1 cellular context compared by ENCODE assay signal in genomic region chr20:63863798-63864544, GRCh38.
A peak's percentile ranks its signal among the peaks of the same experiment; 100 is the strongest.
TF ChIP-seq lines count a peak whose summit lies in the region.

No MANE protein-coding gene starts in this region.

TF ChIP-seq in K562, 482 proteins besides CTCF, POLR2A, EP300 and RAD21 (continued from another document and continues in another):
- TF ChIP-seq SFPQ (IDR thresholded peaks at IDR 0.05; ENCODE audit: low read depth, low read length) = no peak
- no peak for TF ChIP-seq RNF219 (CRISPR knock-in tag; IDR thresholded peaks at IDR 0.05)
- TF ChIP-seq ZNF354B (CRISPR knock-in tag; IDR thresholded peaks at IDR 0.05) = no peak
- no peak for TF ChIP-seq SNRNP70 (optimal IDR thresholded peaks at IDR 0.05; ENCODE audit: low read depth, low read length)
- TF ChIP-seq SRSF9 (IDR thresholded peaks at IDR 0.05; ENCODE audit: borderline replicate concordance, low read depth, low read length) = no peak
- TF ChIP-seq ADNP (tag; IDR thresholded peaks at IDR 0.05) = no peak
- TF ChIP-seq, protein P1, sequence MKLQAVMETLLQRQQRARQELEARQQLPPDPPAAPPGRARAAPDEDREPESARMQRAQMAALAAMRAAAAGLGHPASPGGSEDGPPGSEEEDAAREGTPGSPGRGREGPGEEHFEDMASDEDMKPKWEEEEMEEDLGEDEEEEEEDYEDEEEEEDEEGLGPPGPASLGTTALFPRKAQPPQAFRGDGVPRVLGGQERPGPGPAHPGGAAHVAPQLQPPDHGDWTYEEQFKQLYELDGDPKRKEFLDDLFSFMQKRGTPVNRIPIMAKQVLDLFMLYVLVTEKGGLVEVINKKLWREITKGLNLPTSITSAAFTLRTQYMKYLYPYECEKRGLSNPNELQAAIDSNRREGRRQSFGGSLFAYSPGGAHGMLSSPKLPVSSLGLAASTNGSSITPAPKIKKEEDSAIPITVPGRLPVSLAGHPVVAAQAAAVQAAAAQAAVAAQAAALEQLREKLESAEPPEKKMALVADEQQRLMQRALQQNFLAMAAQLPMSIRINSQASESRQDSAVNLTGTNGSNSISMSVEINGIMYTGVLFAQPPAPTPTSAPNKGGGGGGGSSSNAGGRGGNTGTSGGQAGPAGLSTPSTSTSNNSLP (IDR thresholded peaks at IDR 0.05; ENCODE audit: borderline replicate concordance, low read depth, low read length) = no peak
- TF ChIP-seq ZNF75A (CRISPR knock-in tag; IDR thresholded peaks at IDR 0.05) = no peak
- TF ChIP-seq CEBPB (tag; IDR thresholded peaks at IDR 0.05) = no peak
- TF ChIP-seq SP1 (CRISPR knock-in tag; IDR thresholded peaks at IDR 0.05) = peak; percentile 66
- TF ChIP-seq DNMT1 (IDR thresholded peaks at IDR 0.05) = no peak
- TF ChIP-seq BRD9 (IDR thresholded peaks at IDR 0.05; ENCODE audit: low read depth, partially characterized antibody) = no peak
- no peak for TF ChIP-seq FOSL1 (tag; conservative IDR thresholded peaks at IDR 0.05)
- TF ChIP-seq KDM4B (IDR thresholded peaks at IDR 0.05; ENCODE audit: borderline replicate concordance in 2 of 2, low read depth in 1 of 2) = 0 out of 4 replicates have a peak, but pooled peaks of 1 of the 2 experiments have one; percentile 62
- no peak for TF ChIP-seq SLC30A9 (CRISPR knock-in tag; IDR thresholded peaks at IDR 0.05)
- no peak for TF ChIP-seq RBM22 (IDR thresholded peaks at IDR 0.05; ENCODE audit: low read depth, low read length, poor library complexity, severe bottlenecking)
- TF ChIP-seq RUNX1 (IDR thresholded peaks at IDR 0.05; ENCODE audit: low read depth) = no peak
- 0 out of 2 replicates have a peak, but pooled peaks have one; percentile 22 for TF ChIP-seq GTF2E2 (tag; IDR thresholded peaks at IDR 0.05)
- no peak for TF ChIP-seq HNRNPH1 (optimal IDR thresholded peaks at IDR 0.05; ENCODE audit: low read depth, low read length)
- peak; percentile 59 for TF ChIP-seq TBP (optimal IDR thresholded peaks at IDR 0.05; ENCODE audit: low read depth, low read length)
- no peak for TF ChIP-seq NUFIP1 (IDR thresholded peaks at IDR 0.05; ENCODE audit: partially characterized antibody)
- TF ChIP-seq U2AF1 (optimal IDR thresholded peaks at IDR 0.05; ENCODE audit: low read depth, low read length) = no peak
- peak; percentile 57; the same call in 1 of the 2 replicates for TF ChIP-seq SIN3B (IDR thresholded peaks at IDR 0.05; ENCODE audit: low read depth)
- no peak for TF ChIP-seq BCL6 (CRISPR knock-in tag; IDR thresholded peaks at IDR 0.05)
- peak in 2 of 3 experiments; percentile 5 to 41 for TF ChIP-seq YY1 (IDR thresholded peaks at IDR 0.05; ENCODE audit: borderline replicate concordance in 1 of 3, control insufficient read depth in 1 of 3, extremely low read depth in 1 of 3, insufficient read depth in 3 of 3, insufficient read length in 1 of 3, insufficient replicate concordance in 2 of 3, low read depth in 1 of 3, low read length in 2 of 3)
- no peak for TF ChIP-seq ZNF133 (CRISPR knock-in tag; IDR thresholded peaks at IDR 0.05)
- TF ChIP-seq, protein P2, sequence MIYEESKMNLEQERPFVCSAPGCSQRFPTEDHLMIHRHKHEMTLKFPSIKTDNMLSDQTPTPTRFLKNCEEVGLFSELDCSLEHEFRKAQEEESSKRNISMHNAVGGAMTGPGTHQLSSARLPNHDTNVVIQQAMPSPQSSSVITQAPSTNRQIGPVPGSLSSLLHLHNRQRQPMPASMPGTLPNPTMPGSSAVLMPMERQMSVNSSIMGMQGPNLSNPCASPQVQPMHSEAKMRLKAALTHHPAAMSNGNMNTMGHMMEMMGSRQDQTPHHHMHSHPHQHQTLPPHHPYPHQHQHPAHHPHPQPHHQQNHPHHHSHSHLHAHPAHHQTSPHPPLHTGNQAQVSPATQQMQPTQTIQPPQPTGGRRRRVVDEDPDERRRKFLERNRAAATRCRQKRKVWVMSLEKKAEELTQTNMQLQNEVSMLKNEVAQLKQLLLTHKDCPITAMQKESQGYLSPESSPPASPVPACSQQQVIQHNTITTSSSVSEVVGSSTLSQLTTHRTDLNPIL (CRISPR knock-in tag; IDR thresholded peaks at IDR 0.05) = no peak
- no peak for TF ChIP-seq ZNF347 (CRISPR knock-in tag; IDR thresholded peaks at IDR 0.05; ENCODE audit: low read depth)
- TF ChIP-seq CTBP1 (IDR thresholded peaks at IDR 0.05; ENCODE audit: borderline replicate concordance) = peak; percentile 89
- TF ChIP-seq SIX5 (IDR thresholded peaks at IDR 0.05; ENCODE audit: borderline replicate concordance in 1 of 2, insufficient read depth in 1 of 2, low read depth in 1 of 2, low read length in 2 of 2) = no peak
- peak; percentile 79 for TF ChIP-seq PHF20 (IDR thresholded peaks at IDR 0.05; ENCODE audit: partially characterized antibody)
- no peak for TF ChIP-seq MECOM (CRISPR knock-in tag; IDR thresholded peaks at IDR 0.05)
- no peak for TF ChIP-seq ARID1B (IDR thresholded peaks at IDR 0.05)
- TF ChIP-seq, protein P3, sequence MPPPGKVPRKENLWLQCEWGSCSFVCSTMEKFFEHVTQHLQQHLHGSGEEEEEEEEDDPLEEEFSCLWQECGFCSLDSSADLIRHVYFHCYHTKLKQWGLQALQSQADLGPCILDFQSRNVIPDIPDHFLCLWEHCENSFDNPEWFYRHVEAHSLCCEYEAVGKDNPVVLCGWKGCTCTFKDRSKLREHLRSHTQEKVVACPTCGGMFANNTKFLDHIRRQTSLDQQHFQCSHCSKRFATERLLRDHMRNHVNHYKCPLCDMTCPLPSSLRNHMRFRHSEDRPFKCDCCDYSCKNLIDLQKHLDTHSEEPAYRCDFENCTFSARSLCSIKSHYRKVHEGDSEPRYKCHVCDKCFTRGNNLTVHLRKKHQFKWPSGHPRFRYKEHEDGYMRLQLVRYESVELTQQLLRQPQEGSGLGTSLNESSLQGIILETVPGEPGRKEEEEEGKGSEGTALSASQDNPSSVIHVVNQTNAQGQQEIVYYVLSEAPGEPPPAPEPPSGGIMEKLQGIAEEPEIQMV (tag; conservative IDR thresholded peaks at IDR 0.05; ENCODE audit: low read depth) = no peak
- TF ChIP-seq RBM34 (IDR thresholded peaks at IDR 0.05; ENCODE audit: borderline replicate concordance, insufficient read depth, low read length) = no peak
- no peak for TF ChIP-seq ZNF408 (CRISPR knock-in tag; IDR thresholded peaks at IDR 0.05; ENCODE audit: low read depth)
- TF ChIP-seq PKNOX1 (IDR thresholded peaks at IDR 0.05) = no peak
- peak; percentile 91 for TF ChIP-seq ETV1 (tag; conservative IDR thresholded peaks at IDR 0.05; ENCODE audit: low read depth)
- no peak for TF ChIP-seq COPS2 (conservative IDR thresholded peaks at IDR 0.05)
- TF ChIP-seq ZNF695 (CRISPR knock-in tag; IDR thresholded peaks at IDR 0.05) = no peak
- TF ChIP-seq, protein P4, sequence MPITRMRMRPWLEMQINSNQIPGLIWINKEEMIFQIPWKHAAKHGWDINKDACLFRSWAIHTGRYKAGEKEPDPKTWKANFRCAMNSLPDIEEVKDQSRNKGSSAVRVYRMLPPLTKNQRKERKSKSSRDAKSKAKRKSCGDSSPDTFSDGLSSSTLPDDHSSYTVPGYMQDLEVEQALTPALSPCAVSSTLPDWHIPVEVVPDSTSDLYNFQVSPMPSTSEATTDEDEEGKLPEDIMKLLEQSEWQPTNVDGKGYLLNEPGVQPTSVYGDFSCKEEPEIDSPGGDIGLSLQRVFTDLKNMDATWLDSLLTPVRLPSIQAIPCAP (CRISPR knock-in tag; IDR thresholded peaks at IDR 0.05; ENCODE audit: borderline replicate concordance) = no peak
- TF ChIP-seq FOXK2 (conservative IDR thresholded peaks at IDR 0.05 in 1 of 2, IDR thresholded peaks at IDR 0.05 in 1 of 2; ENCODE audit: low read depth in 2 of 2) = no peak
- no peak for TF ChIP-seq ZNF274 (IDR thresholded peaks at IDR 0.05; ENCODE audit: borderline replicate concordance, low read depth, low read length)
- TF ChIP-seq GTF2A2 (tag; IDR thresholded peaks at IDR 0.05) = no peak
- TF ChIP-seq BHLHE40 (IDR thresholded peaks at IDR 0.05; ENCODE audit: low read length) = peak; percentile 60
- TF ChIP-seq ZNF121 (CRISPR knock-in tag; conservative IDR thresholded peaks at IDR 0.05) = peak; percentile 95
- TF ChIP-seq EGR1 (conservative IDR thresholded peaks at IDR 0.05) = no peak
- no peak for TF ChIP-seq POLR3A (IDR thresholded peaks at IDR 0.05; ENCODE audit: borderline replicate concordance, extremely low read depth, insufficient read depth, insufficient read length)
- TF ChIP-seq NFE2L1 (tag; IDR thresholded peaks at IDR 0.05; ENCODE audit: borderline replicate concordance, low read depth) = no peak
- TF ChIP-seq BACH1 (tag; IDR thresholded peaks at IDR 0.05) = no peak
- no peak for TF ChIP-seq HMGXB4 (CRISPR knock-in tag; IDR thresholded peaks at IDR 0.05)
- no peak for TF ChIP-seq E2F3 (CRISPR knock-in tag; IDR thresholded peaks at IDR 0.05)
- TF ChIP-seq, protein P5, sequence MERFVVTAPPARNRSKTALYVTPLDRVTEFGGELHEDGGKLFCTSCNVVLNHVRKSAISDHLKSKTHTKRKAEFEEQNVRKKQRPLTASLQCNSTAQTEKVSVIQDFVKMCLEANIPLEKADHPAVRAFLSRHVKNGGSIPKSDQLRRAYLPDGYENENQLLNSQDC (CRISPR knock-in tag; IDR thresholded peaks at IDR 0.05) = no peak
- no peak for TF ChIP-seq XRCC5 (IDR thresholded peaks at IDR 0.05; ENCODE audit: low read depth, low read length)
- TF ChIP-seq, protein P6, sequence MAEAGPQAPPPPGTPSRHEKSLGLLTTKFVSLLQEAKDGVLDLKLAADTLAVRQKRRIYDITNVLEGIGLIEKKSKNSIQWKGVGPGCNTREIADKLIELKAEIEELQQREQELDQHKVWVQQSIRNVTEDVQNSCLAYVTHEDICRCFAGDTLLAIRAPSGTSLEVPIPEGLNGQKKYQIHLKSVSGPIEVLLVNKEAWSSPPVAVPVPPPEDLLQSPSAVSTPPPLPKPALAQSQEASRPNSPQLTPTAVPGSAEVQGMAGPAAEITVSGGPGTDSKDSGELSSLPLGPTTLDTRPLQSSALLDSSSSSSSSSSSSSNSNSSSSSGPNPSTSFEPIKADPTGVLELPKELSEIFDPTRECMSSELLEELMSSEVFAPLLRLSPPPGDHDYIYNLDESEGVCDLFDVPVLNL (CRISPR knock-in tag; IDR thresholded peaks at IDR 0.05; ENCODE audit: low read depth) = no peak
- peak; percentile 80 for TF ChIP-seq ZFX (CRISPR knock-in tag; IDR thresholded peaks at IDR 0.05)
- TF ChIP-seq, protein P7, sequence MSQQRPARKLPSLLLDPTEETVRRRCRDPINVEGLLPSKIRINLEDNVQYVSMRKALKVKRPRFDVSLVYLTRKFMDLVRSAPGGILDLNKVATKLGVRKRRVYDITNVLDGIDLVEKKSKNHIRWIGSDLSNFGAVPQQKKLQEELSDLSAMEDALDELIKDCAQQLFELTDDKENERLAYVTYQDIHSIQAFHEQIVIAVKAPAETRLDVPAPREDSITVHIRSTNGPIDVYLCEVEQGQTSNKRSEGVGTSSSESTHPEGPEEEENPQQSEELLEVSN (IDR thresholded peaks at IDR 0.05; ENCODE audit: borderline replicate concordance in 1 of 2, extremely low read depth in 1 of 2, insufficient read depth in 1 of 2, insufficient read length in 1 of 2, low read depth in 1 of 2, low read length in 1 of 2, poor library complexity in 1 of 2, severe bottlenecking in 1 of 2) = peak; percentile 58 to 80
- TF ChIP-seq RFX1 (IDR thresholded peaks at IDR 0.05) = no peak
- TF ChIP-seq ZNF175 (CRISPR knock-in tag; IDR thresholded peaks at IDR 0.05; ENCODE audit: low read depth) = no peak
- TF ChIP-seq ZNF124 (CRISPR knock-in tag; IDR thresholded peaks at IDR 0.05) = no peak
